12 cellular contexts compared by ENCODE assay signal in genomic region chr10:12709516-12709915, GRCh38.
A peak's percentile ranks its signal among the peaks of the same experiment; 100 is the strongest.
DNase-seq lines count a peak whose midpoint lies in the region; ATAC-seq and TF ChIP-seq lines count a peak whose summit lies in the region.
"Had no signal": no experiment of that assay in that cellular context is flagged by ENCODE, and none has a peak within 500 bp of the region (broad histone marks: within the 10 kb centered on the region; RNA-seq: fewer than 3 reads in every experiment).

No MANE protein-coding gene starts in this region.

- peak overlapping the region; percentile 81 for H3K9ac ChIP-seq in PC-3 (ENCODE audit: low read length)
- H3K9ac ChIP-seq in neuronal stem cell (ENCODE audit: low read depth, low read length, poor library complexity): no peak overlapping the region

- peak overlapping the region; percentile 100 for H3K27ac ChIP-seq in PC-3 (ENCODE audit: low read length)
- peak overlapping the region in 48 of 59 donors; percentile 7 to 87 (median 58) for H3K27ac ChIP-seq in dorsolateral prefrontal cortex
- H3K27ac ChIP-seq in neuronal stem cell (replicated peaks; ENCODE audit: low read length): no peak overlapping the region
- H3K27ac ChIP-seq: BLaER1 treated with 17β-estradiol and CSF1 and Interleukin-3, amounts not matched to agents 10 nM and 100 nM had no signal

- no peaks in the 10 kb centered on the region for H3K79me2 ChIP-seq in PC-3 (ENCODE audit: low read length)

- H3K23ac ChIP-seq in neuronal stem cell (ENCODE audit: low read depth, low read length, poor library complexity): no peak overlapping the region

- H2BK5ac ChIP-seq in neuronal stem cell (ENCODE audit: low read length): no peak overlapping the region

- H3K4me3 ChIP-seq in PC-3 (ENCODE audit: low read length) (peak overlapping the region; percentile 49; the same call in 1 of the 2 replicates), dorsolateral prefrontal cortex (no peak overlapping the region), neuronal stem cell (ENCODE audit: low read length in 2 of 2) (no peak overlapping the region)
- H3K4me3 ChIP-seq: BLaER1 treated with 17β-estradiol and CSF1 and Interleukin-3, amounts not matched to agents 10 nM and 100 nM; GM12878 had no signal

- H2BK15ac ChIP-seq in neuronal stem cell (ENCODE audit: low read length): no peak overlapping the region

- no peak overlapping the region for H3K18ac ChIP-seq in neuronal stem cell (ENCODE audit: low read length)

- H3K9me3 ChIP-seq in PC-3 (ENCODE audit: low read length): no peaks in the 10 kb centered on the region
- no peaks in the 10 kb centered on the region for H3K9me3 ChIP-seq in neuronal stem cell (replicated peaks in 1 of 2; ENCODE audit: control insufficient read depth in 2 of 2, insufficient read depth in 1 of 2, low read depth in 1 of 2, low read length in 2 of 2)
- H3K9me3 ChIP-seq: BLaER1 treated with 17β-estradiol and CSF1 and Interleukin-3, amounts not matched to agents 10 nM and 100 nM had no signal

- TF ChIP-seq CTCF in PC-3 (conservative IDR thresholded peaks at IDR 0.05; ENCODE audit: low read depth, low read length) (no peak), dorsolateral prefrontal cortex (IDR thresholded peaks at IDR 0.05 in 54 of 56, conservative IDR thresholded peaks at IDR 0.05 in 2 of 56; ENCODE audit: low read depth in 1 of 56, partially characterized antibody in 56 of 56) (no peak)

- intact Hi-C loops in activated CD4-positive, alpha-beta T cell treated with anti-CD3 and anti-CD28 coated beads for 36 hours (cut with DNase I, micrococcal nuclease): loop anchor here in 1 of 2 experiments (10.0 kb wide), 1 partner anchor 395 kb away; the partner anchor contains the start of gene OPTN
- intact Hi-C loops in PC-3 (cut with micrococcal nuclease): loop anchor here (1.0 to 5.0 kb wide), 2 partner anchors 290 to 307 kb away; no protein-coding TSS in a partner anchor
- intact Hi-C loops in dorsolateral prefrontal cortex (cut with DNase I): loop anchor here (5.0 kb wide), 3 partner anchors 72 to 447 kb away; no protein-coding TSS in a partner anchor

- H3K14ac ChIP-seq in neuronal stem cell (ENCODE audit: low read length): no peak overlapping the region

- peak overlapping the region; percentile 91 for H3K27ac Mint-ChIP-seq in activated CD4-positive, alpha-beta T cell treated with anti-CD3 and anti-CD28 coated beads for 36 hours
- H3K27ac Mint-ChIP-seq in stimulated activated memory B cell treated with anti-CD40 and anti-IgM and Interleukin-4, amounts not matched to agents 10 μg/mL and 1 μg/mL and 100 μg/mL, for 72 hours: peak overlapping the region; percentile 57

- no peaks in the 10 kb centered on the region for H3F3A ChIP-seq in PC-3 (ENCODE audit: low read length, unreplicated experiment)

- H3K36me3 ChIP-seq in PC-3 (ENCODE audit: low read depth, low read length): no peaks in the 10 kb centered on the region
- no peaks in the 10 kb centered on the region for H3K36me3 ChIP-seq in neuronal stem cell (replicated peaks in 1 of 2; ENCODE audit: control insufficient read depth in 2 of 2, insufficient read depth in 2 of 2, low read length in 2 of 2)
- H3K36me3 ChIP-seq: BLaER1 treated with 17β-estradiol and CSF1 and Interleukin-3, amounts not matched to agents 10 nM and 100 nM had no signal

- H2BK12ac ChIP-seq in neuronal stem cell (ENCODE audit: low read length): no peak overlapping the region

- no peaks in the 10 kb centered on the region for H3K27me3 Mint-ChIP-seq in activated CD4-positive, alpha-beta T cell treated with anti-CD3 and anti-CD28 coated beads for 36 hours
- no peaks in the 10 kb centered on the region for H3K27me3 Mint-ChIP-seq in stimulated activated memory B cell treated with anti-CD40 and anti-IgM and Interleukin-4, amounts not matched to agents 10 μg/mL and 1 μg/mL and 100 μg/mL, for 72 hours

- POLR2A ChIA-PET in activated CD4-positive, alpha-beta T cell treated with anti-CD3 and anti-CD28 coated beads for 36 hours (lab: Charles Lee): interaction anchor here (0.7 to 1.0 kb wide), 2 partner anchors 11 to 17 kb away, joined by 3 to 4 read pairs; no protein-coding TSS in a partner anchor
- POLR2A ChIA-PET in PC-3 (lab: Charles Lee; ENCODE audit: unreplicated experiment): interaction anchor here (0.7 to 1.1 kb wide), 3 partner anchors 304 to 477 kb away, joined by 3 to 4 read pairs (median 3); no protein-coding TSS in a partner anchor

- H4K8ac ChIP-seq in neuronal stem cell (ENCODE audit: low read depth, low read length): no peak overlapping the region

- H3K36me3 Mint-ChIP-seq in activated CD4-positive, alpha-beta T cell treated with anti-CD3 and anti-CD28 coated beads for 36 hours (ENCODE audit: low read depth): no peaks in the 10 kb centered on the region
- H3K36me3 Mint-ChIP-seq in stimulated activated memory B cell treated with anti-CD40 and anti-IgM and Interleukin-4, amounts not matched to agents 10 μg/mL and 1 μg/mL and 100 μg/mL, for 72 hours: no peaks in the 10 kb centered on the region

- H3K4me2 ChIP-seq in PC-3 (ENCODE audit: low read length) (peak overlapping the region; percentile 80), neuronal stem cell (ENCODE audit: insufficient read depth, low read length, poor library complexity, severe bottlenecking) (no peak overlapping the region)
- H3K4me2 ChIP-seq: BLaER1 treated with 17β-estradiol and CSF1 and Interleukin-3, amounts not matched to agents 10 nM and 100 nM had no signal

- no CpG with 5 or more reads among the region's 2 CpGs for WGBS in neuronal stem cell (ENCODE audit: extremely low coverage in 2 of 2, insufficient read length in 2 of 2, insufficient replicate concordance in 1 of 2), 2 donors

- no peak overlapping the region for H2AK5ac ChIP-seq in neuronal stem cell (ENCODE audit: low read depth, low read length)

- no TSS peak for BruUV-seq in PC-3 (replicated peaks; lab: Mats Ljungman, UMichigan)

- H3K4ac ChIP-seq in neuronal stem cell (ENCODE audit: low read length): no peak overlapping the region

- ATAC-seq in activated CD4-positive, alpha-beta T cell treated with anti-CD3 and anti-CD28 coated beads for 36 hours: no peak
- ATAC-seq in PC-3: peak; percentile 66
- ATAC-seq in stimulated activated memory B cell treated with anti-CD40 and anti-IgM and Interleukin-4, amounts not matched to agents 10 μg/mL and 1 μg/mL and 100 μg/mL, for 72 hours: no peak
- ATAC-seq: GM12878 had no signal

- H3K9me3 Mint-ChIP-seq in activated CD4-positive, alpha-beta T cell treated with anti-CD3 and anti-CD28 coated beads for 36 hours (ENCODE audit: low read depth): no peaks in the 10 kb centered on the region
- no peaks in the 10 kb centered on the region for H3K9me3 Mint-ChIP-seq in stimulated activated memory B cell treated with anti-CD40 and anti-IgM and Interleukin-4, amounts not matched to agents 10 μg/mL and 1 μg/mL and 100 μg/mL, for 72 hours

- H2AFZ ChIP-seq in PC-3 (ENCODE audit: low read length) (no peak overlapping the region), neuronal stem cell (ENCODE audit: low read length) (no peak overlapping the region)

- H2BK120ac ChIP-seq in neuronal stem cell (ENCODE audit: low read depth, low read length): no peak overlapping the region

- no peaks in the 10 kb centered on the region for H3K9me2 ChIP-seq in PC-3 (replicated peaks; ENCODE audit: low read length)

- H3K27me3 ChIP-seq in PC-3 (ENCODE audit: low read length): no peaks in the 10 kb centered on the region
- no peaks in the 10 kb centered on the region for H3K27me3 ChIP-seq in dorsolateral prefrontal cortex
- no peaks in the 10 kb centered on the region for H3K27me3 ChIP-seq in neuronal stem cell (ENCODE audit: control insufficient read depth in 3 of 3, insufficient read depth in 3 of 3, low read depth in 1 of 3, low read length in 3 of 3)
- H3K27me3 ChIP-seq: BLaER1 treated with 17β-estradiol and CSF1 and Interleukin-3, amounts not matched to agents 10 nM and 100 nM had no signal

- no peak overlapping the region for H3K4me3 Mint-ChIP-seq in activated CD4-positive, alpha-beta T cell treated with anti-CD3 and anti-CD28 coated beads for 36 hours
- H3K4me3 Mint-ChIP-seq in stimulated activated memory B cell treated with anti-CD40 and anti-IgM and Interleukin-4, amounts not matched to agents 10 μg/mL and 1 μg/mL and 100 μg/mL, for 72 hours: no peak overlapping the region

- peaks cover 73% of the 10 kb centered on the region for H3K4me1 ChIP-seq in PC-3 (ENCODE audit: insufficient read depth, low read length)
- H3K4me1 ChIP-seq in neuronal stem cell (ENCODE audit: control insufficient read depth in 2 of 2, insufficient read depth in 1 of 2, low read depth in 1 of 2, low read length in 2 of 2): peaks cover 1 to 23% of the 10 kb centered on the region in 2 donors

- H3K4me1 Mint-ChIP-seq in activated CD4-positive, alpha-beta T cell treated with anti-CD3 and anti-CD28 coated beads for 36 hours: peaks cover 72% of the 10 kb centered on the region
- peaks cover 44% of the 10 kb centered on the region for H3K4me1 Mint-ChIP-seq in stimulated activated memory B cell treated with anti-CD40 and anti-IgM and Interleukin-4, amounts not matched to agents 10 μg/mL and 1 μg/mL and 100 μg/mL, for 72 hours

- CTCF ChIA-PET in activated CD4-positive, alpha-beta T cell treated with anti-CD3 and anti-CD28 coated beads for 36 hours (lab: Charles Lee): interaction anchor here (0.6 to 3.6 kb wide), 11 partner anchors 9 to 457 kb away, joined by 3 to 36 read pairs (median 4); no protein-coding TSS in a partner anchor
- CTCF ChIA-PET in PC-3 (lab: Charles Lee): interaction anchor here (0.6 to 1.2 kb wide), 2 partner anchors 53 to 391 kb away, joined by 3 to 9 read pairs; partner anchors contain the start of gene OPTN

- H4K91ac ChIP-seq in neuronal stem cell (ENCODE audit: low read depth, low read length, poor library complexity): no peak overlapping the region

- no peak for DNase-seq in activated CD4-positive, alpha-beta T cell treated with anti-CD3 and anti-CD28 coated beads for 36 hours
- DNase-seq in activated CD4-positive, alpha-beta T cell treated with anti-CD3 and anti-CD28 coated beads for 48 hours: no peak
- DNase-seq in PC-3 (peak; percentile 71), dorsolateral prefrontal cortex (no peak), KG1 (lab: John Stamatoyannopoulos, UW) (no peak), neuronal stem cell (ENCODE audit: low spot score) (no peak)
- DNase-seq in stimulated activated CD4-positive, alpha-beta T cell treated with anti-CD3 and anti-CD28 coated beads, Interleukin-4, amount 100 ng/mL, for 1 hour: no peak
- DNase-seq: effector CD4-positive, alpha-beta T cell; SIG-M5 had no signal

- no peaks in the 10 kb centered on the region for H3K79me1 ChIP-seq in neuronal stem cell (ENCODE audit: low read depth, low read length)

- no peaks in the 10 kb centered on the region for H4K20me1 ChIP-seq in PC-3 (ENCODE audit: low read length)
